ENCODE assay signal across 20 cellular contexts in genomic region chr6:6883011-6883410, GRCh38.
A peak's percentile ranks its signal among the peaks of the same experiment; 100 is the strongest.
DNase-seq lines count a peak whose midpoint lies in the region; ATAC-seq and TF ChIP-seq lines count a peak whose summit lies in the region.
"Had no signal": no experiment of that assay in that cellular context is flagged by ENCODE, and none has a peak within 500 bp of the region (broad histone marks: within the 10 kb centered on the region; RNA-seq: fewer than 3 reads in every experiment).

No MANE protein-coding gene starts in this region.

- no peaks in the 10 kb centered on the region for H3K9me3 Mint-ChIP-seq in GM23338
- no peaks in the 10 kb centered on the region for H3K9me3 Mint-ChIP-seq in activated naive CD4-positive, alpha-beta T cell treated with anti-CD3 and anti-CD28 coated beads, Interleukin-2, amount 50 U/mL, for 72 hours
- H3K9me3 Mint-ChIP-seq: H9 had no signal

- peaks cover 23% of the 10 kb centered on the region for H3K4me1 Mint-ChIP-seq in GM23338

- ATAC-seq in GM23338 = no peak
- ATAC-seq in RWPE2 (ENCODE audit: low read depth) = peak; percentile 51; the same call in 1 of the 3 replicates
- no peak for ATAC-seq in activated naive CD4-positive, alpha-beta T cell treated with anti-CD3 and anti-CD28 coated beads, Interleukin-2, amount 50 U/mL, for 72 hours
- ATAC-seq: A549 had no signal

- H2AFZ ChIP-seq in GM23338 = no peak overlapping the region

- no peak overlapping the region for H3K4me3 Mint-ChIP-seq in GM23338
- H3K4me3 Mint-ChIP-seq: H9 had no signal

- no peak for TF ChIP-seq POLR2A in esophagus squamous epithelium (IDR thresholded peaks at IDR 0.05)

- no peaks in the 10 kb centered on the region for H3K9me2 ChIP-seq in GM23338 (ENCODE audit: insufficient read depth)

- no peaks in the 10 kb centered on the region; the same call in 2 of the 3 replicates for H3K36me3 Mint-ChIP-seq in GM23338 (ENCODE audit: low read depth)
- H3K36me3 Mint-ChIP-seq in activated naive CD4-positive, alpha-beta T cell treated with anti-CD3 and anti-CD28 coated beads, Interleukin-2, amount 50 U/mL, for 72 hours = no peaks in the 10 kb centered on the region

- H3K9me3 ChIP-seq in RWPE2 (ENCODE audit: severe bottlenecking) (no peaks in the 10 kb centered on the region), esophagus squamous epithelium (no peaks in the 10 kb centered on the region)
- H3K9me3 ChIP-seq: A549, Peyer's patch had no signal

- no peak overlapping the region for H3K4me2 ChIP-seq in GM23338
- H3K4me2 ChIP-seq: A549 had no signal

- H3K27me3 Mint-ChIP-seq in GM23338 (ENCODE audit: insufficient read depth, low read depth, poor library complexity) = peaks cover 2% of the 10 kb centered on the region

- H3F3A ChIP-seq in GM23338 (replicated peaks; ENCODE audit: low read depth) = no peaks in the 10 kb centered on the region

- no peak overlapping the region for H3K27ac ChIP-seq in GM23338 (ENCODE audit: low read depth)
- H3K27ac ChIP-seq in RWPE2 (ENCODE audit: poor library complexity, severe bottlenecking) = no peak overlapping the region
- peak overlapping the region; percentile 80 to 87 (median 82) for H3K27ac ChIP-seq in esophagus squamous epithelium
- H3K27ac ChIP-seq in skin epidermis = peak overlapping the region in 18 of 21 experiments; percentile 46 to 88 (median 78)
- H3K27ac ChIP-seq: A549, Peyer's patch had no signal

- H3K4me3 ChIP-seq in GM23338 (no peak overlapping the region), RWPE2 (ENCODE audit: severe bottlenecking) (no peak overlapping the region), esophagus squamous epithelium (no peak overlapping the region), skin epidermis (no peak overlapping the region)
- H3K4me3 ChIP-seq: A549; BLaER1 treated with 17β-estradiol and CSF1 and Interleukin-3, amounts not matched to agents 10 nM and 100 nM; Peyer's patch had no signal

- H3K36me3 ChIP-seq in GM23338 (ENCODE audit: insufficient read depth) = no peaks in the 10 kb centered on the region
- H3K36me3 ChIP-seq in RWPE2 (ENCODE audit: low read depth) = no peaks in the 10 kb centered on the region
- H3K36me3 ChIP-seq in esophagus squamous epithelium = no peaks in the 10 kb centered on the region
- H3K36me3 ChIP-seq: BLaER1 treated with 17β-estradiol and CSF1 and Interleukin-3, amounts not matched to agents 10 nM and 100 nM; Peyer's patch had no signal

- no peak for DNase-seq in GM23338 (ENCODE audit: low spot score)
- no peak for DNase-seq in RWPE2 (ENCODE audit: low spot score)
- DNase-seq in esophagus squamous epithelium (lab: John Stamatoyannopoulos, UW) = no peak
- DNase-seq in cerebellar cortex (ENCODE audit: low spot score) = no peak
- DNase-seq in GM03348 (ENCODE audit: low spot score) = no peak
- DNase-seq in activated naive CD4-positive, alpha-beta T cell treated with anti-CD3 and anti-CD28 coated beads, Interleukin-2, amount 50 U/mL, for 72 hours (ENCODE audit: low spot score in 2 of 2) = no peak
- no peak for DNase-seq in activated effector memory CD4-positive, alpha-beta T cell treated with Interleukin-2 at 50 U/mL for 16 hours
- DNase-seq: DMS 273 treated with DMSO at 0.1 percent for 48 hours, H9, IMR-90, Karpas-422, NCI-H1105, NCI-H1694, NCI-H2227 treated with DMSO at 0.1 percent for 48 hours, NCI-H524 treated with DMSO at 0.1 percent for 48 hours, Right ventricle myocardium superior had no signal

- H3K4me1 ChIP-seq in GM23338 (ENCODE audit: insufficient read depth) = peaks cover 9% of the 10 kb centered on the region
- H3K4me1 ChIP-seq in RWPE2 (ENCODE audit: insufficient read depth, poor library complexity, severe bottlenecking) = peaks cover 21% of the 10 kb centered on the region
- peaks cover 31 to 81% (median 50%) of the 10 kb centered on the region in 3 donors for H3K4me1 ChIP-seq in esophagus squamous epithelium
- H3K4me1 ChIP-seq: Peyer's patch had no signal

- 40 to 57% methylated on average over 6 of the region's 6 CpGs for WGBS in esophagus squamous epithelium, 2 donors

- H3K79me2 ChIP-seq in GM23338 (replicated peaks; ENCODE audit: insufficient read depth) = no peaks in the 10 kb centered on the region

- H3K27me3 ChIP-seq in GM23338 (ENCODE audit: insufficient read depth) (no peaks in the 10 kb centered on the region), RWPE2 (ENCODE audit: insufficient read depth, poor library complexity, severe bottlenecking) (no peaks in the 10 kb centered on the region), esophagus squamous epithelium (no peaks in the 10 kb centered on the region)
- H3K27me3 ChIP-seq: BLaER1 treated with 17β-estradiol and CSF1 and Interleukin-3, amounts not matched to agents 10 nM and 100 nM; Peyer's patch had no signal

- no peaks in the 10 kb centered on the region for H4K20me1 ChIP-seq in GM23338 (replicated peaks; ENCODE audit: insufficient read depth)
- H4K20me1 ChIP-seq: BLaER1 treated with 17β-estradiol and CSF1 and Interleukin-3, amounts not matched to agents 10 nM and 100 nM had no signal

- H3K27ac Mint-ChIP-seq in GM23338 = 0 out of 2 replicates have a peak overlapping the region, but pooled peaks have one; percentile 14
- H3K27ac Mint-ChIP-seq in activated naive CD4-positive, alpha-beta T cell treated with anti-CD3 and anti-CD28 coated beads, Interleukin-2, amount 50 U/mL, for 72 hours = peak overlapping the region in 1 of 2 donors; percentile 12

- TF ChIP-seq CTCF in GM23338 (conservative IDR thresholded peaks at IDR 0.05; ENCODE audit: low read depth in 2 of 2) = no peak
- TF ChIP-seq CTCF in RWPE2 (IDR thresholded peaks at IDR 0.05; ENCODE audit: poor library complexity, severe bottlenecking) = no peak
- TF ChIP-seq CTCF in esophagus squamous epithelium (IDR thresholded peaks at IDR 0.05) = no peak

- intact Hi-C loops in esophagus squamous epithelium (cut with DNase I) = no loop called here

TF ChIP-seq in GM23338, 12 proteins besides CTCF, POLR2A, EP300 and RAD21 (continues in another document):
- TF ChIP-seq JUNB (IDR thresholded peaks at IDR 0.05; ENCODE audit: unreplicated experiment) = no peak
- TF ChIP-seq POLR2AphosphoS5 (IDR thresholded peaks at IDR 0.05; ENCODE audit: low read depth) = no peak
- TF ChIP-seq CREB1 (CRISPR knock-in tag; IDR thresholded peaks at IDR 0.05; ENCODE audit: low read depth) = no peak
- no peak for TF ChIP-seq STAT1 (IDR thresholded peaks at IDR 0.05; ENCODE audit: unreplicated experiment)
- no peak for TF ChIP-seq ZNF331 (CRISPR knock-in tag; IDR thresholded peaks at IDR 0.05; ENCODE audit: low read depth)
- TF ChIP-seq ZNF462 (CRISPR knock-in tag; IDR thresholded peaks at IDR 0.05) = no peak

Comparison
In these comparisons a context has a peak if more than half of its experiments do, and no peak if none do; other contexts are left out.
1. H3K27ac ChIP-seq: peak in esophagus squamous epithelium (4 of 4) and skin epidermis (18 of 21); none in GM23338 (single experiment) and RWPE2 (single experiment).